In the genomic region with DNA sequence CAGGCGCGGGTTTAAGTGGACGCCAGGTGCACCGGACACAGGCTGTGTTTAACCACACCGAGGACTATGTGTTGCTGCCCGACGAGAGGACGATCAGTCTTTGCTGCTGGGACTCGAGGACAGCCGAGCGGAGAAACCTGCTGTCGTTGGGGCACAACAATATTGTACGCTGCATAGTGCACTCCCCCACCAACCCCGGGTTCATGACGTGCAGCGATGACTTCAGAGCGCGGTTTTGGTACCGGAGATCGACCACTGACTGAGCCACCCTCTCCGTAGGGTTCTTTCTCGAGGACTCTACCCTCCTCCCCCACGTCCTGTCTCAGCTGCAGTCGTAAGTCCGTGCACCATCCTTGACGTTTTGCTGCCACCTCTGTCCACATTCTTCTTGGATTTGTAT, we compare ENCODE assay signal across 24 cellular contexts. TPM values are rescaled to one million over a fixed set of nuclear protein-coding genes. Genes with fewer than 3 reads are reported as not detected.
"Had no signal": no experiment of that assay in that cellular context is flagged by ENCODE, and none has a peak within 500 bp of the region (broad histone marks: within the 10 kb centered on the region; RNA-seq: fewer than 3 reads in every experiment).

No MANE protein-coding gene starts in this region.

- H3K4me3 ChIP-seq: coronary artery, dorsolateral prefrontal cortex, hepatocyte, lung, pancreas, smooth muscle cell, stomach, thoracic aorta, transverse colon had no signal

- H2AFZ ChIP-seq: hepatocyte had no signal

- H3K4me2 ChIP-seq: hepatocyte, smooth muscle cell had no signal

- H3K4me3 Mint-ChIP-seq: naive B cell; neural crest cell; stimulated activated effector memory CD8-positive, alpha-beta T cell treated with anti-CD3 and anti-CD28 coated beads, Interleukin-12 subunit alpha, Interleukin-12 subunit beta, amount 100 ng/mL, for 72 hours had no signal

- DNase-seq: dorsolateral prefrontal cortex; effector CD8-positive, alpha-beta T cell; foreskin melanocyte; head of caudate nucleus; left colon; left ventricle myocardium superior; mesendoderm; naive B cell; nucleus accumbens; pancreas; right cardiac atrium; stimulated activated CD4-positive, alpha-beta T cell treated with anti-CD3 and anti-CD28 coated beads, Interleukin-2, amount 100 ng/mL, for 48 hours; stomach; substantia nigra; transverse colon had no signal

- H3K27me3 Mint-ChIP-seq: naive B cell, progenitor cell of endocrine pancreas had no signal

- H3K9me3 Mint-ChIP-seq: naive B cell; neural crest cell; stimulated activated effector memory CD8-positive, alpha-beta T cell treated with anti-CD3 and anti-CD28 coated beads, Interleukin-12 subunit alpha, Interleukin-12 subunit beta, amount 100 ng/mL, for 72 hours had no signal

- H3K27ac ChIP-seq: coronary artery, dorsolateral prefrontal cortex, hepatocyte, pancreas, stomach, thoracic aorta, transverse colon had no signal

- H3K27ac Mint-ChIP-seq: progenitor cell of endocrine pancreas; stimulated activated effector memory CD8-positive, alpha-beta T cell treated with anti-CD3 and anti-CD28 coated beads, Interleukin-12 subunit alpha, Interleukin-12 subunit beta, amount 100 ng/mL, for 72 hours had no signal

- H3K9me3 ChIP-seq: pancreas, stomach, thoracic aorta, transverse colon had no signal

- H3K27me3 ChIP-seq: dorsolateral prefrontal cortex, hepatocyte, pancreas, stomach, transverse colon had no signal

- ATAC-seq: left colon; left ventricle myocardium superior; pancreas; stimulated activated effector memory CD8-positive, alpha-beta T cell treated with anti-CD3 and anti-CD28 coated beads, Interleukin-12 subunit alpha, Interleukin-12 subunit beta, amount 100 ng/mL, for 72 hours had no signal

RNA-seq across cellular contexts. Expression of a gene that starts 8.6 kb away (rescaled TPM):
- total RNA-seq: kidney epithelial cell had no signal
- polyA plus RNA-seq: hepatocyte had no signal
